ENCODE assay signal across 1 cellular context in the genomic region with DNA sequence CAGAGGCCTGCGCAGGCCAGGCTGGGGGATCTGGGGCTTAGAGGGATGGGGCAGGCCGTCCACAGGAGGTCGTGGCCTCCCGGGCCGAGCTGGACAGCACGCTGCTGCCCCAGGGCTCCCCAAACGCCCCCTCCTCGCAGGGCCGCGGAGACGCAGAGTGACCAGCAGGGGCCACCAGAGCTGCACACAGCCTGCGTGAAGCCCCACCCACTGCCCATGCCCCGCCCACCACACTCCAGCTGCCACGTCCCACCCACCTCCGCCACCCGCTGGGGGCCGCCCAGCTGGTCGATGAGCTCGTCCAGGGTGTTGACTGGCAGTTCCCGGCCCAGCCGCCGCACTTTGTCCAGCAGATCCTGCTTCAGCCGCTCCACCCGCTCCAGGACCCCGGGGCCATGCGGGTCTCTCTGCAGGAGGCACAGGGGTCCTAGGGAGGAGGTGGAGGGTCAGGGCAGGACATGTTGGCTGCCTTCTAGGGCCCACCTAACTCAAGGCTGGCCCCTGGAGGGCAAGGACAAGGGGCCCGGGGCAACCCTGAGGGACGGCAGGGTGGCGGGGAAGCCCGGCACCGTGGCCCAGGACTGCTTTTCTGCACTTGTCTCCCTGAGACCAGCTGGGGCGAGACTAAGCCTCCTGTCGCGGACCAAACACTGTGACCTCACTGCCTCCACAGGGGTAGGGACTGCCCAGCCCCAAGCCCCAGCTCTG.
TF ChIP-seq lines count a peak whose summit lies in the region.

No MANE protein-coding gene starts in this region.

TF ChIP-seq in SK-N-SH, 30 proteins besides CTCF, POLR2A, EP300 and RAD21 (continued from another document):
- TF ChIP-seq, protein P1, sequence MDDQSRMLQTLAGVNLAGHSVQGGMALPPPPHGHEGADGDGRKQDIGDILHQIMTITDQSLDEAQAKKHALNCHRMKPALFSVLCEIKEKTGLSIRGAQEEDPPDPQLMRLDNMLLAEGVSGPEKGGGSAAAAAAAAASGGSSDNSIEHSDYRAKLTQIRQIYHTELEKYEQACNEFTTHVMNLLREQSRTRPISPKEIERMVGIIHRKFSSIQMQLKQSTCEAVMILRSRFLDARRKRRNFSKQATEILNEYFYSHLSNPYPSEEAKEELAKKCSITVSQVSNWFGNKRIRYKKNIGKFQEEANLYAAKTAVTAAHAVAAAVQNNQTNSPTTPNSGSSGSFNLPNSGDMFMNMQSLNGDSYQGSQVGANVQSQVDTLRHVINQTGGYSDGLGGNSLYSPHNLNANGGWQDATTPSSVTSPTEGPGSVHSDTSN (IDR thresholded peaks at IDR 0.05): peak; percentile 89
- no peak for TF ChIP-seq RCOR1 (IDR thresholded peaks at IDR 0.05; ENCODE audit: low read length)
- TF ChIP-seq MXI1 (IDR thresholded peaks at IDR 0.05; ENCODE audit: low read depth, low read length): peak; percentile 33; the same call in 1 of the 2 replicates
- TF ChIP-seq, protein P2, sequence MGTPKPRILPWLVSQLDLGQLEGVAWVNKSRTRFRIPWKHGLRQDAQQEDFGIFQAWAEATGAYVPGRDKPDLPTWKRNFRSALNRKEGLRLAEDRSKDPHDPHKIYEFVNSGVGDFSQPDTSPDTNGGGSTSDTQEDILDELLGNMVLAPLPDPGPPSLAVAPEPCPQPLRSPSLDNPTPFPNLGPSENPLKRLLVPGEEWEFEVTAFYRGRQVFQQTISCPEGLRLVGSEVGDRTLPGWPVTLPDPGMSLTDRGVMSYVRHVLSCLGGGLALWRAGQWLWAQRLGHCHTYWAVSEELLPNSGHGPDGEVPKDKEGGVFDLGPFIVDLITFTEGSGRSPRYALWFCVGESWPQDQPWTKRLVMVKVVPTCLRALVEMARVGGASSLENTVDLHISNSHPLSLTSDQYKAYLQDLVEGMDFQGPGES (IDR thresholded peaks at IDR 0.05; ENCODE audit: low read depth, low read length): no peak
- no peak for TF ChIP-seq GATA2 (CRISPR knock-in tag; IDR thresholded peaks at IDR 0.05)
- TF ChIP-seq FOSL2 (IDR thresholded peaks at IDR 0.05; ENCODE audit: borderline replicate concordance, low read depth): no peak
- TF ChIP-seq, protein P3, sequence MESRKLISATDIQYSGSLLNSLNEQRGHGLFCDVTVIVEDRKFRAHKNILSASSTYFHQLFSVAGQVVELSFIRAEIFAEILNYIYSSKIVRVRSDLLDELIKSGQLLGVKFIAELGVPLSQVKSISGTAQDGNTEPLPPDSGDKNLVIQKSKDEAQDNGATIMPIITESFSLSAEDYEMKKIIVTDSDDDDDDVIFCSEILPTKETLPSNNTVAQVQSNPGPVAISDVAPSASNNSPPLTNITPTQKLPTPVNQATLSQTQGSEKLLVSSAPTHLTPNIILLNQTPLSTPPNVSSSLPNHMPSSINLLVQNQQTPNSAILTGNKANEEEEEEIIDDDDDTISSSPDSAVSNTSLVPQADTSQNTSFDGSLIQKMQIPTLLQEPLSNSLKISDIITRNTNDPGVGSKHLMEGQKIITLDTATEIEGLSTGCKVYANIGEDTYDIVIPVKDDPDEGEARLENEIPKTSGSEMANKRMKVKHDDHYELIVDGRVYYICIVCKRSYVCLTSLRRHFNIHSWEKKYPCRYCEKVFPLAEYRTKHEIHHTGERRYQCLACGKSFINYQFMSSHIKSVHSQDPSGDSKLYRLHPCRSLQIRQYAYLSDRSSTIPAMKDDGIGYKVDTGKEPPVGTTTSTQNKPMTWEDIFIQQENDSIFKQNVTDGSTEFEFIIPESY (IDR thresholded peaks at IDR 0.05; ENCODE audit: borderline replicate concordance, low read depth): no peak
- 0 out of 2 replicates have a peak, but pooled peaks have one; percentile 18 for TF ChIP-seq POLR2AphosphoS5 (IDR thresholded peaks at IDR 0.05; ENCODE audit: low read depth, low read length)
- no peak for TF ChIP-seq FOXJ3 (CRISPR knock-in tag; IDR thresholded peaks at IDR 0.05)
- no peak for TF ChIP-seq EZH2phosphoT487 (IDR thresholded peaks at IDR 0.05; ENCODE audit: borderline replicate concordance, low read depth)
- TF ChIP-seq JUND (IDR thresholded peaks at IDR 0.05): no peak
- TF ChIP-seq GABPA (IDR thresholded peaks at IDR 0.05; ENCODE audit: low read depth): no peak
- no peak for TF ChIP-seq MEF2A (IDR thresholded peaks at IDR 0.05; ENCODE audit: borderline replicate concordance, low read depth)
- TF ChIP-seq FOXM1 (IDR thresholded peaks at IDR 0.05; ENCODE audit: low read depth): no peak
- no peak for TF ChIP-seq YY1 (IDR thresholded peaks at IDR 0.05; ENCODE audit: low read depth)
- no peak for TF ChIP-seq NRF1 (IDR thresholded peaks at IDR 0.05; ENCODE audit: low read depth, low read length)
- no peak for TF ChIP-seq TAF1 (IDR thresholded peaks at IDR 0.05; ENCODE audit: borderline replicate concordance, low read depth, low read length)
- no peak for TF ChIP-seq RFX5 (IDR thresholded peaks at IDR 0.05; ENCODE audit: low read length)
- TF ChIP-seq, protein P4, sequence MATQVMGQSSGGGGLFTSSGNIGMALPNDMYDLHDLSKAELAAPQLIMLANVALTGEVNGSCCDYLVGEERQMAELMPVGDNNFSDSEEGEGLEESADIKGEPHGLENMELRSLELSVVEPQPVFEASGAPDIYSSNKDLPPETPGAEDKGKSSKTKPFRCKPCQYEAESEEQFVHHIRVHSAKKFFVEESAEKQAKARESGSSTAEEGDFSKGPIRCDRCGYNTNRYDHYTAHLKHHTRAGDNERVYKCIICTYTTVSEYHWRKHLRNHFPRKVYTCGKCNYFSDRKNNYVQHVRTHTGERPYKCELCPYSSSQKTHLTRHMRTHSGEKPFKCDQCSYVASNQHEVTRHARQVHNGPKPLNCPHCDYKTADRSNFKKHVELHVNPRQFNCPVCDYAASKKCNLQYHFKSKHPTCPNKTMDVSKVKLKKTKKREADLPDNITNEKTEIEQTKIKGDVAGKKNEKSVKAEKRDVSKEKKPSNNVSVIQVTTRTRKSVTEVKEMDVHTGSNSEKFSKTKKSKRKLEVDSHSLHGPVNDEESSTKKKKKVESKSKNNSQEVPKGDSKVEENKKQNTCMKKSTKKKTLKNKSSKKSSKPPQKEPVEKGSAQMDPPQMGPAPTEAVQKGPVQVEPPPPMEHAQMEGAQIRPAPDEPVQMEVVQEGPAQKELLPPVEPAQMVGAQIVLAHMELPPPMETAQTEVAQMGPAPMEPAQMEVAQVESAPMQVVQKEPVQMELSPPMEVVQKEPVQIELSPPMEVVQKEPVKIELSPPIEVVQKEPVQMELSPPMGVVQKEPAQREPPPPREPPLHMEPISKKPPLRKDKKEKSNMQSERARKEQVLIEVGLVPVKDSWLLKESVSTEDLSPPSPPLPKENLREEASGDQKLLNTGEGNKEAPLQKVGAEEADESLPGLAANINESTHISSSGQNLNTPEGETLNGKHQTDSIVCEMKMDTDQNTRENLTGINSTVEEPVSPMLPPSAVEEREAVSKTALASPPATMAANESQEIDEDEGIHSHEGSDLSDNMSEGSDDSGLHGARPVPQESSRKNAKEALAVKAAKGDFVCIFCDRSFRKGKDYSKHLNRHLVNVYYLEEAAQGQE (IDR thresholded peaks at IDR 0.05; ENCODE audit: low read depth, low read length): no peak
- TF ChIP-seq SMC3 (IDR thresholded peaks at IDR 0.05; ENCODE audit: low read depth, low read length): peak; percentile 77
